In the genomic region with DNA sequence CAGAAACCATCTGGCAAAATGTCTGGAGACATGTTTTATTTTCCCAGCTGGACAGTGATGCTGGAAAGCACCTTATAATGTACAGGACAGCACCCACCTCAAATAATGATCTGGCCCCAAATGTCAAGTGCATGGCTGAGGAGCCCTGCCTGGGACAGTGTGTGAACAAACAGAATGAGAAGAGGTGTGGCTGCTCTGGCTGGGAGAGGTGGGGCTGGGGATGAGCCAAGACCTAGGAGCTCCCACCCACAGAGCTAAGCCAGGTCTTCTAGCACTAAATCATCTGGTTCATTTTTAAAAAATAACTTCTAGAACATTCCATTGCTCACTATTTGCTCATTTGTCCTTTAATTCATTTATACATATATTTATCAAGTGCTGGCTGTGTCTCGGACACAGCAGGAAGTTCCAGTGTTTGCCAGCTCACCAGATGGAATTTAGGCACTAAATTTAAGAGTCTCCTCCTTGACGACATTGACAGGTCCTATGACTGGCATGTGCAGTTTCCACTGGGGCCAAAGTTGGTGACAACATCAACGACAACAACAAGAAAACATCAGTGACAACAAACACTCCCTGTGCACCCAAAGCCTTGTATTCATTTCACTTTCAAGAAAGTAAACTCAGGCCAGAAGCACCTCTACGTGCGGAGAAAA, we compare ENCODE assay signal across 21 cellular contexts. TPM values are rescaled to one million over a fixed set of nuclear protein-coding genes. Genes with fewer than 3 reads are reported as not detected.
DNase-seq lines count a peak whose midpoint lies in the region; ATAC-seq and TF ChIP-seq lines count a peak whose summit lies in the region.
"Had no signal": no experiment of that assay in that cellular context is flagged by ENCODE, and none has a peak within 500 bp of the region (broad histone marks: within the 10 kb centered on the region; RNA-seq: fewer than 3 reads in every experiment).

No MANE protein-coding gene starts in this region.

- no peaks in the 10 kb centered on the region for H3K36me3 Mint-ChIP-seq in type B pancreatic cell

- peak overlapping the region; percentile 39 for H3K27ac Mint-ChIP-seq in type B pancreatic cell
- H3K27ac Mint-ChIP-seq: CD4-positive, alpha-beta T cell; HFFc6 had no signal

- no peaks in the 10 kb centered on the region for H4K20me1 ChIP-seq in GM23248 (ENCODE audit: insufficient read depth)

- in situ Hi-C loops in GM23248 (cut with MboI): no loop called here

- H3K4me3 ChIP-seq in GM23248 (no peak overlapping the region), epithelial cell of esophagus (ENCODE audit: low read length) (no peak overlapping the region), lower lobe of right lung (no peak overlapping the region)
- H3K4me3 ChIP-seq: SJCRH30 had no signal

- H3K9me3 ChIP-seq in GM23248 (ENCODE audit: low read depth) (no peaks in the 10 kb centered on the region), lower lobe of right lung (no peaks in the 10 kb centered on the region)
- H3K9me3 ChIP-seq: SJCRH30 had no signal

- H3K4me2 ChIP-seq in GM23248 (ENCODE audit: unreplicated experiment): no peak overlapping the region

- H3K9me2 ChIP-seq in GM23248 (ENCODE audit: insufficient read depth): no peaks in the 10 kb centered on the region

- H3K9me3 Mint-ChIP-seq in type B pancreatic cell: no peaks in the 10 kb centered on the region
- H3K9me3 Mint-ChIP-seq: CD4-positive, alpha-beta T cell; HFFc6 had no signal

- H3F3A ChIP-seq in GM23248 (ENCODE audit: insufficient read depth): no peaks in the 10 kb centered on the region

- DNase-seq in GM23248 (no peak), epithelial cell of esophagus (ENCODE audit: low read depth) (peak; percentile 13), lower lobe of right lung (no peak), type B pancreatic cell (ENCODE audit: extremely low spot score, unreplicated experiment) (no peak), superior temporal gyrus (ENCODE audit: extremely low spot score) (no peak), NCI-H1105 (lab: John Stamatoyannopoulos, UW) (no peak)
- DNase-seq: ACHN; Calu3; CD4-positive, alpha-beta T cell; DND-41; GF-D8; HFFc6; KBM-7; NCI-H1436 treated with DMSO at 0.1 percent for 48 hours; NCI-H2029 treated with DMSO at 0.1 percent for 48 hours; NCI-H2171 treated with DMSO at 0.1 percent for 48 hours; NCI-H748 treated with DMSO at 0.1 percent for 48 hours; OCI-M1; SJCRH30 had no signal

- H3K4me1 ChIP-seq in GM23248 (ENCODE audit: insufficient read depth): no peaks in the 10 kb centered on the region
- no peaks in the 10 kb centered on the region for H3K4me1 ChIP-seq in lower lobe of right lung

- H3K27me3 ChIP-seq in GM23248 (replicated peaks; ENCODE audit: insufficient read depth) (peaks cover 24% of the 10 kb centered on the region), lower lobe of right lung (ENCODE audit: low read depth) (peaks cover 3% of the 10 kb centered on the region)
- H3K27me3 ChIP-seq: SJCRH30 had no signal

- H3K9ac ChIP-seq in GM23248: no peak overlapping the region

- TF ChIP-seq CTCF in epithelial cell of esophagus (IDR thresholded peaks at IDR 0.05; ENCODE audit: insufficient read depth, low read depth, low read length, missing control alignments): no peak
- TF ChIP-seq CTCF in lower lobe of right lung (IDR thresholded peaks at IDR 0.05): no peak
- TF ChIP-seq CTCF in type B pancreatic cell (conservative IDR thresholded peaks at IDR 0.05): no peak

- H3K4me1 Mint-ChIP-seq in type B pancreatic cell (ENCODE audit: unreplicated experiment): peaks cover 4% of the 10 kb centered on the region

- WGBS in GM23248 (ENCODE audit: low coverage in 1 of 2, low lambda C conversion rate in 2 of 2, missing lambda C conversion rate in 2 of 2), 2 experiments: 20 to 25% methylated on average over 5 of the region's 5 CpGs

- H3K4me3 Mint-ChIP-seq in type B pancreatic cell: no peak overlapping the region
- H3K4me3 Mint-ChIP-seq: CD4-positive, alpha-beta T cell; HFFc6 had no signal

- peaks cover 5% of the 10 kb centered on the region for H3K27me3 Mint-ChIP-seq in type B pancreatic cell

- H3K27ac ChIP-seq in GM23248: no peak overlapping the region
- peak overlapping the region; percentile 18 for H3K27ac ChIP-seq in lower lobe of right lung
- H3K27ac ChIP-seq: RWPE1, SJCRH30 had no signal

- 0 out of 2 replicates have a peak overlapping the region, but pooled peaks have one; percentile 24 for H2AFZ ChIP-seq in GM23248

- H3K79me2 ChIP-seq in GM23248 (ENCODE audit: insufficient read depth): no peaks in the 10 kb centered on the region

- intact Hi-C loops in lower lobe of right lung (cut with DNase I): no loop called here

- H3K36me3 ChIP-seq in GM23248 (ENCODE audit: low read depth): no peaks in the 10 kb centered on the region
- H3K36me3 ChIP-seq in lower lobe of right lung: no peaks in the 10 kb centered on the region
- H3K36me3 ChIP-seq: SJCRH30 had no signal

- ATAC-seq in lower lobe of right lung: peak; percentile 63 to 83
- ATAC-seq in GM21529 (IDR thresholded peaks at IDR 0.05; ENCODE audit: unreplicated experiment): no peak

RNA-seq across cellular contexts. Expression of a gene that starts 59.1 kb away (rescaled TPM):
- 13.0 and 15.8 TPM in 2 replicates for total RNA-seq in GM23248 (2014; rRNA removed; shearing (Covaris generic))
- polyA plus RNA-seq in GM23248 (2016; fragmentation: Nextera tagmentation; extraction: Ambion mirVana): 4.7 and 4.9 TPM in 2 replicates
- 14.0 TPM for total RNA-seq in lower lobe of right lung
- 23.7 and 25.9 TPM in 2 replicates for total RNA-seq in type B pancreatic cell (ENCODE audit: low replicate concordance)

RNA-seq across cellular contexts. Expression of a gene that starts 59.6 kb away (rescaled TPM):
- total RNA-seq in GM23248 (2014; rRNA removed; shearing (Covaris generic)): 11.0 and 14.9 TPM in 2 replicates
- polyA plus RNA-seq in GM23248 (2016; fragmentation: Nextera tagmentation; extraction: Ambion mirVana): 7.4 and 8.2 TPM in 2 replicates
- total RNA-seq in lower lobe of right lung: 14.1 TPM
- total RNA-seq in type B pancreatic cell (ENCODE audit: low replicate concordance): 16.0 and 19.6 TPM in 2 replicates
